Comparison of ENCODE assay signal across 17 cellular contexts in genomic region chr1:66367369-66367768, GRCh38.
DNase-seq lines count a peak whose midpoint lies in the region; ATAC-seq and TF ChIP-seq lines count a peak whose summit lies in the region.
"Had no signal": no experiment of that assay in that cellular context is flagged by ENCODE, and none has a peak within 500 bp of the region (broad histone marks: within the 10 kb centered on the region; RNA-seq: fewer than 3 reads in every experiment).

No MANE protein-coding gene starts in this region.

- intact Hi-C loops in activated naive CD4-positive, alpha-beta T cell treated with anti-CD3 and anti-CD28 coated beads for 36 hours (cut with micrococcal nuclease) = no loop called here
- intact Hi-C loops in esophagus squamous epithelium (cut with DNase I) = no loop called here

- no peak for TF ChIP-seq POLR2A in esophagus squamous epithelium (IDR thresholded peaks at IDR 0.05)

- H3K9me2 ChIP-seq in Karpas-422 (replicated peaks; ENCODE audit: insufficient read depth, low read length) = no peaks in the 10 kb centered on the region

- H3K27me3 ChIP-seq in Karpas-422 (ENCODE audit: low read length) (no peaks in the 10 kb centered on the region), esophagus squamous epithelium (no peaks in the 10 kb centered on the region)
- H3K27me3 ChIP-seq: MG63, SJSA1 had no signal

- H3K27ac ChIP-seq in Karpas-422 (ENCODE audit: low read length) = peak overlapping the region; percentile 29
- peak overlapping the region in 1 of 4 donors; percentile 36 for H3K27ac ChIP-seq in esophagus squamous epithelium
- H3K27ac ChIP-seq: SJSA1, thoracic aorta had no signal

- H3K4me3 ChIP-seq in Karpas-422 (ENCODE audit: low read length) = no peak overlapping the region
- no peak overlapping the region for H3K4me3 ChIP-seq in esophagus squamous epithelium
- H3K4me3 ChIP-seq: MG63, SJSA1, thoracic aorta had no signal

- no peaks in the 10 kb centered on the region for H3K27me3 Mint-ChIP-seq in activated naive CD4-positive, alpha-beta T cell treated with anti-CD3 and anti-CD28 coated beads for 36 hours (ENCODE audit: low read depth)
- no peaks in the 10 kb centered on the region for H3K27me3 Mint-ChIP-seq in chondrocyte (ENCODE audit: low read depth)

- peak overlapping the region; percentile 8 for H3K4me2 ChIP-seq in Karpas-422 (ENCODE audit: low read depth, low read length, poor library complexity, severe bottlenecking)

- H3K36me3 ChIP-seq in Karpas-422 (ENCODE audit: insufficient read depth, low read length) (0 out of 2 replicates have a peak, but pooled peaks cover 17% of the 10 kb centered on the region), esophagus squamous epithelium (peaks cover 0 to 43% (median 0%) of the 10 kb centered on the region in 3 donors)

- H3K9me3 ChIP-seq in Karpas-422 (ENCODE audit: low read length) (no peaks in the 10 kb centered on the region), esophagus squamous epithelium (no peaks in the 10 kb centered on the region)
- H3K9me3 ChIP-seq: MG63, SJSA1, thoracic aorta had no signal

- no peak for TF ChIP-seq CTCF in chondrocyte (IDR thresholded peaks at IDR 0.05)
- no peak for TF ChIP-seq CTCF in esophagus squamous epithelium (IDR thresholded peaks at IDR 0.05)

- H3K9ac ChIP-seq in Karpas-422 (ENCODE audit: low read length) = no peak overlapping the region

- ATAC-seq in activated naive CD4-positive, alpha-beta T cell treated with anti-CD3 and anti-CD28 coated beads, Interleukin-2, amount 50 U/mL, for 72 hours = peak in 1 of 2 donors; percentile 1
- ATAC-seq in stimulated activated effector memory CD8-positive, alpha-beta T cell treated with anti-CD3 and anti-CD28 coated beads, Interleukin-12 subunit alpha, Interleukin-12 subunit beta, amount 100 ng/mL, for 72 hours = peak; percentile 2
- no peak for ATAC-seq in GM18519 (IDR thresholded peaks at IDR 0.05; ENCODE audit: low FRiP score, unreplicated experiment)

- H3K9me3 Mint-ChIP-seq in activated naive CD4-positive, alpha-beta T cell treated with anti-CD3 and anti-CD28 coated beads for 36 hours = no peaks in the 10 kb centered on the region
- no peaks in the 10 kb centered on the region for H3K9me3 Mint-ChIP-seq in activated naive CD4-positive, alpha-beta T cell treated with anti-CD3 and anti-CD28 coated beads, Interleukin-2, amount 50 U/mL, for 72 hours
- H3K9me3 Mint-ChIP-seq in stimulated activated effector memory CD8-positive, alpha-beta T cell treated with anti-CD3 and anti-CD28 coated beads, Interleukin-12 subunit alpha, Interleukin-12 subunit beta, amount 100 ng/mL, for 72 hours = no peaks in the 10 kb centered on the region
- no peaks in the 10 kb centered on the region for H3K9me3 Mint-ChIP-seq in chondrocyte (ENCODE audit: low read depth)

- H3K36me3 Mint-ChIP-seq in activated naive CD4-positive, alpha-beta T cell treated with anti-CD3 and anti-CD28 coated beads for 36 hours (ENCODE audit: low read depth) = peaks cover 71% of the 10 kb centered on the region
- peaks cover 75 to 85% of the 10 kb centered on the region in 2 donors for H3K36me3 Mint-ChIP-seq in activated naive CD4-positive, alpha-beta T cell treated with anti-CD3 and anti-CD28 coated beads, Interleukin-2, amount 50 U/mL, for 72 hours
- H3K36me3 Mint-ChIP-seq in stimulated activated effector memory CD8-positive, alpha-beta T cell treated with anti-CD3 and anti-CD28 coated beads, Interleukin-12 subunit alpha, Interleukin-12 subunit beta, amount 100 ng/mL, for 72 hours = peaks cover 100% of the 10 kb centered on the region
- H3K36me3 Mint-ChIP-seq in chondrocyte (ENCODE audit: low read depth) = peaks cover 8% of the 10 kb centered on the region

- H3K4me1 ChIP-seq in Karpas-422 (ENCODE audit: low read length) (peaks cover 28% of the 10 kb centered on the region), esophagus squamous epithelium (peaks cover 0 to 13% (median 13%) of the 10 kb centered on the region in 3 donors)

- no peaks in the 10 kb centered on the region for H3K79me2 ChIP-seq in Karpas-422 (ENCODE audit: low read length)

- no peak for DNase-seq in activated naive CD4-positive, alpha-beta T cell treated with anti-CD3 and anti-CD28 coated beads for 36 hours
- no peak for DNase-seq in activated naive CD4-positive, alpha-beta T cell treated with Interleukin-2 at 50 U/mL for 16 hours
- DNase-seq in Karpas-422 (peak; percentile 59), chondrocyte (ENCODE audit: low spot score) (no peak), esophagus squamous epithelium (lab: John Stamatoyannopoulos, UW) (no peak)
- DNase-seq in activated naive CD4-positive, alpha-beta T cell treated with anti-CD3 and anti-CD28 coated beads, Interleukin-2, amount 50 U/mL, for 72 hours (ENCODE audit: low spot score in 2 of 2) = no peak
- DNase-seq in stimulated activated effector memory CD8-positive, alpha-beta T cell treated with anti-CD3 and anti-CD28 coated beads, Interleukin-12 subunit alpha, Interleukin-12 subunit beta, amount 100 ng/mL, for 72 hours (ENCODE audit: low spot score in 2 of 2) = no peak
- DNase-seq: activated gamma-delta T cell treated with Interleukin-2 at 50 U/mL for 16 hours; erythroblast; MG63; NCI-H2081; NCI-H524; posterior cingulate gyrus; stimulated activated CD4-positive, alpha-beta T cell treated with anti-CD3 and anti-CD28 coated beads, Interleukin-2, amount 100 ng/mL, for 48 hours had no signal

- H3K4me1 Mint-ChIP-seq in activated naive CD4-positive, alpha-beta T cell treated with anti-CD3 and anti-CD28 coated beads for 36 hours (ENCODE audit: low read depth) = peaks cover 80% of the 10 kb centered on the region
- peaks cover 77% of the 10 kb centered on the region for H3K4me1 Mint-ChIP-seq in stimulated activated effector memory CD8-positive, alpha-beta T cell treated with anti-CD3 and anti-CD28 coated beads, Interleukin-12 subunit alpha, Interleukin-12 subunit beta, amount 100 ng/mL, for 72 hours
- H3K4me1 Mint-ChIP-seq in chondrocyte (ENCODE audit: low read depth) = peaks cover 27% of the 10 kb centered on the region

- no peak overlapping the region for H3K4me3 Mint-ChIP-seq in activated naive CD4-positive, alpha-beta T cell treated with anti-CD3 and anti-CD28 coated beads for 36 hours
- H3K4me3 Mint-ChIP-seq in stimulated activated effector memory CD8-positive, alpha-beta T cell treated with anti-CD3 and anti-CD28 coated beads, Interleukin-12 subunit alpha, Interleukin-12 subunit beta, amount 100 ng/mL, for 72 hours = peak overlapping the region; percentile 23
- no peak overlapping the region for H3K4me3 Mint-ChIP-seq in chondrocyte (ENCODE audit: unreplicated experiment)

- CTCF ChIA-PET in activated naive CD4-positive, alpha-beta T cell treated with anti-CD3 and anti-CD28 coated beads for 36 hours (lab: Charles Lee) = interaction anchor here (1.0 to 7.3 kb wide), 7 partner anchors 9 to 114 kb away, joined by 3 to 61 read pairs (median 6); no protein-coding TSS in a partner anchor

- H4K20me1 ChIP-seq in Karpas-422 (ENCODE audit: insufficient read depth, low read depth, low read length) = no peaks in the 10 kb centered on the region

- peak overlapping the region; percentile 67 for H3K27ac Mint-ChIP-seq in activated naive CD4-positive, alpha-beta T cell treated with anti-CD3 and anti-CD28 coated beads for 36 hours
- H3K27ac Mint-ChIP-seq in activated naive CD4-positive, alpha-beta T cell treated with anti-CD3 and anti-CD28 coated beads, Interleukin-2, amount 50 U/mL, for 72 hours = peak overlapping the region; percentile 72 to 76
- H3K27ac Mint-ChIP-seq in stimulated activated effector memory CD8-positive, alpha-beta T cell treated with anti-CD3 and anti-CD28 coated beads, Interleukin-12 subunit alpha, Interleukin-12 subunit beta, amount 100 ng/mL, for 72 hours = peak overlapping the region; percentile 78
- H3K27ac Mint-ChIP-seq in chondrocyte (ENCODE audit: unreplicated experiment) = no peak overlapping the region

- no peak overlapping the region for H2AFZ ChIP-seq in Karpas-422 (ENCODE audit: low read length)
